Comparison of ENCODE assay signal across 1 cellular context in genomic region chr22:21686193-21686608, GRCh38.
TF ChIP-seq lines count a peak whose summit lies in the region.

No MANE protein-coding gene starts in this region.

TF ChIP-seq in K562, 482 proteins besides CTCF, POLR2A, EP300 and RAD21 (continued from another document):
- TF ChIP-seq GABPA (tag; conservative IDR thresholded peaks at IDR 0.05; ENCODE audit: low read depth): no peak
- peak in 1 of 2 experiments; percentile 67; a peak in 1 of 4 replicates for TF ChIP-seq TEAD1 (CRISPR knock-in tag; IDR thresholded peaks at IDR 0.05)
- 0 out of 2 replicates have a peak, but pooled peaks have one; percentile 33 for TF ChIP-seq PBX2 (CRISPR knock-in tag; IDR thresholded peaks at IDR 0.05; ENCODE audit: low read depth)
- no peak for TF ChIP-seq PBX2 (tag; conservative IDR thresholded peaks at IDR 0.05; ENCODE audit: low read depth)
- peak; percentile 83; the same call in 1 of the 2 replicates for TF ChIP-seq PHB (CRISPR knock-in tag; IDR thresholded peaks at IDR 0.05)
- TF ChIP-seq MLLT1 (IDR thresholded peaks at IDR 0.05): no peak
- no peak for TF ChIP-seq BCLAF1 (IDR thresholded peaks at IDR 0.05; ENCODE audit: borderline replicate concordance in 1 of 2, control insufficient read depth in 1 of 2, low read depth in 2 of 2, low read length in 1 of 2)
- no peak for TF ChIP-seq ZNF512 (tag; IDR thresholded peaks at IDR 0.05)
- TF ChIP-seq KDM4B (IDR thresholded peaks at IDR 0.05; ENCODE audit: borderline replicate concordance in 2 of 2, low read depth in 1 of 2): 0 out of 4 replicates have a peak, but pooled peaks of 1 of the 2 experiments have one; percentile 52
- no peak for TF ChIP-seq KAT8 (IDR thresholded peaks at IDR 0.05; ENCODE audit: low read depth)
- no peak for TF ChIP-seq HOMEZ (CRISPR knock-in tag; IDR thresholded peaks at IDR 0.05)
- TF ChIP-seq BMI1 (IDR thresholded peaks at IDR 0.05; ENCODE audit: low read length): no peak
- TF ChIP-seq CBFA2T2 (conservative IDR thresholded peaks at IDR 0.05): no peak
- peak; percentile 47 for TF ChIP-seq USF1 (CRISPR knock-in tag; IDR thresholded peaks at IDR 0.05)
- TF ChIP-seq RAD51 (IDR thresholded peaks at IDR 0.05; ENCODE audit: borderline replicate concordance, low read depth): no peak
- TF ChIP-seq KAT2B (IDR thresholded peaks at IDR 0.05; ENCODE audit: low read depth, low read length): no peak
- peak in 1 of 2 experiments; percentile 60; a peak in 1 of 4 replicates for TF ChIP-seq FOXA3 (CRISPR knock-in tag; conservative IDR thresholded peaks at IDR 0.05 in 1 of 2, IDR thresholded peaks at IDR 0.05 in 1 of 2)
- TF ChIP-seq FOXJ2 (tag; IDR thresholded peaks at IDR 0.05): no peak
- no peak for TF ChIP-seq JUN (IDR thresholded peaks at IDR 0.05; ENCODE audit: borderline replicate concordance, low read depth, low read length)
- peak; percentile 16; the same call in 1 of the 2 replicates for TF ChIP-seq JUN (CRISPR knock-in tag; IDR thresholded peaks at IDR 0.05; ENCODE audit: borderline replicate concordance)
- TF ChIP-seq TFAP4 (CRISPR knock-in tag; IDR thresholded peaks at IDR 0.05; ENCODE audit: borderline replicate concordance): peak; percentile 53; the same call in 1 of the 2 replicates
